In the genomic region with DNA sequence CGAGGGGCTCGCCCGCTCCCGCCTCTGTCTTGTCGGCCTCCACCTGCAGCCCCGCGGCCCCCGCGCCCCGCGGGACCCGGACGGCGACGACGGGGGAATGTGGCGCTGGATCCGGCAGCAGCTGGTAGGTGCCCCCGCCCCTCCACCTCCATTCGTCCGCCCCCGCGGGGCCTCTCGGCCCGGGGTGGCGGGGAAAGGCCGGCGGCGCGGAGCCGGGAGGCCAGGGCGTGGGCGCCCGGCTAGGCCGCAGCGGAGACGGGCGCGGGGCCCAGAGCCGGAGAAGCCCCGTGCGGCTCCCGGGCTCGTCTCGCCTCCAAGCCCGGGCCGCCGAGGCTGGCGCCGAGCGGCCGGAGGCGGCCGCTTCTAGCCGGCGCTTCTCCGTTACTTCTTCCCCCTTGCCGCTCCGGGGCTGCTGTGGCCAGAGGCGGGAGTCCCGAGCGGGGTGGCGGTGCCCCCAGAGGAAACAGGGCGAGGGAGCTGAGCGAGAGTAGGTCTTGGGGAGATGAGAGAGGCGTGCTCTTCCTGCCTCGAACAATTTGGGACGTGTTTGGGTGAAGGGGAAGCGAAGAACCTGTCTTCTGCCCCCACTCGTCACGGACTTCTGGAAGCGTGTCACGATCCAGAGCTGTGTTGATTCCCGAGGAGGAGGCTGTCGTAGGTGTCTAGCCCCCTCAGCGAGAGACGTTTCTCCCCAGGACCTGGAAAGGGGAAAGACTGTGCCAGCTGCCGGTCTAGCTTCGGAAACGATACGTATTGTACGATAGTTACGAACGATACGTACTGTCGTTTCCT, we compare ENCODE assay signal across 8 cellular contexts. TPM values are rescaled to one million over a fixed set of nuclear protein-coding genes. Genes with fewer than 3 reads are reported as not detected.
A peak's percentile ranks its signal among the peaks of the same experiment; 100 is the strongest.
DNase-seq lines count a peak whose midpoint lies in the region; ATAC-seq, FAIRE-seq and TF ChIP-seq lines count a peak whose summit lies in the region.

No MANE protein-coding gene starts in this region.

- DNase-seq in GM19238 (ENCODE audit: insufficient read length, low spot score): peak; percentile 25
- peak; percentile 14 for DNase-seq in RCC 7860 (ENCODE audit: low spot score)
- peak; percentile 85 for DNase-seq in activated effector memory CD4-positive, alpha-beta T cell treated with anti-CD3 and anti-CD28 coated beads, Interleukin-2, amount 50 U/mL, for 16 hours
- peak; percentile 33 to 34 for DNase-seq in frontal cortex (ENCODE audit: low spot score in 2 of 2)
- peak in 49 of 56 donors; percentile 3 to 70 (median 38) for DNase-seq in nucleus accumbens (lab: John Stamatoyannopoulos, UW)
- DNase-seq in thyroid gland: peak; percentile 41 to 60

- TF ChIP-seq POLR2A in thyroid gland (IDR thresholded peaks at IDR 0.05): peak; percentile 36 to 72

- peak overlapping the region; percentile 90 to 99 (median 94) for H3K9ac ChIP-seq in BLaER1 treated with 17β-estradiol and CSF1 and Interleukin-3, amounts not matched to agents 10 nM and 100 nM

- FAIRE-seq in RCC 7860 (lab: Jason Lieb, UNC): no peak
- FAIRE-seq in frontal cortex (lab: Jason Lieb, UNC): no peak

- 0 to 1% methylated on average over 24 to 30 of the region's 86 CpGs for WGBS in thyroid gland, 2 donors

- peak overlapping the region; percentile 90 to 97 (median 96) for H3K4me3 ChIP-seq in BLaER1 treated with 17β-estradiol and CSF1 and Interleukin-3, amounts not matched to agents 10 nM and 100 nM
- peak overlapping the region; percentile 52 to 89 (median 77) for H3K4me3 ChIP-seq in thyroid gland (replicated peaks in 1 of 3)

- TF ChIP-seq CTCF in thyroid gland (IDR thresholded peaks at IDR 0.05): no peak

- H3K4me1 ChIP-seq in BLaER1 treated with 17β-estradiol and CSF1 and Interleukin-3, amounts not matched to agents 10 nM and 100 nM: peaks cover 29 to 41% (median 33%) of the 10 kb centered on the region in 10 experiments
- peaks cover 7 to 12% of the 10 kb centered on the region in 2 donors for H3K4me1 ChIP-seq in thyroid gland

- no peaks in the 10 kb centered on the region for H3K9me3 ChIP-seq in BLaER1 treated with 17β-estradiol and CSF1 and Interleukin-3, amounts not matched to agents 10 nM and 100 nM (replicated peaks in 1 of 11)
- H3K9me3 ChIP-seq in thyroid gland: no peaks in the 10 kb centered on the region

- intact Hi-C loops in thyroid gland (cut with DNase I): no loop called here

- peak; percentile 32 for ATAC-seq in HG03342 (IDR thresholded peaks at IDR 0.05; ENCODE audit: unreplicated experiment)

- H4K20me1 ChIP-seq in BLaER1 treated with 17β-estradiol and CSF1 and Interleukin-3, amounts not matched to agents 10 nM and 100 nM: peaks cover 0 to 46% (median 24%) of the 10 kb centered on the region in 11 experiments; a peak in 15 of 22 replicates

- peak overlapping the region; percentile 74 to 98 (median 92) for H3K4me2 ChIP-seq in BLaER1 treated with 17β-estradiol and CSF1 and Interleukin-3, amounts not matched to agents 10 nM and 100 nM

- H3K36me3 ChIP-seq in BLaER1 treated with 17β-estradiol and CSF1 and Interleukin-3, amounts not matched to agents 10 nM and 100 nM: peaks cover 0 to 7% (median 0%) of the 10 kb centered on the region in 11 experiments; a peak in 4 of 22 replicates
- no peaks in the 10 kb centered on the region for H3K36me3 ChIP-seq in thyroid gland

- H3K27ac ChIP-seq in BLaER1 treated with 17β-estradiol and CSF1 and Interleukin-3, amounts not matched to agents 10 nM and 100 nM: peak overlapping the region; percentile 88 to 99 (median 94)
- H3K27ac ChIP-seq in thyroid gland: peak overlapping the region; percentile 84 to 88 (median 86)

- H3K27me3 ChIP-seq in BLaER1 treated with 17β-estradiol and CSF1 and Interleukin-3, amounts not matched to agents 10 nM and 100 nM: no peaks in the 10 kb centered on the region
- H3K27me3 ChIP-seq in thyroid gland: no peaks in the 10 kb centered on the region

RNA-seq across cellular contexts. Expression of a gene that starts 0.6 kb away (rescaled TPM):
- total RNA-seq in frontal cortex: 94.6 TPM
- total RNA-seq in thyroid gland: 10 to 100 TPM; 53.1 to 69.9 (median 61.1) TPM

Comparison
In these comparisons a context has a peak if more than half of its experiments do, and no peak if none do; other contexts are left out.
1. Peak in every context shown above with its lines: DNase-seq, ATAC-seq, H3K4me3 ChIP-seq and H3K27ac ChIP-seq.
2. DNase-seq: peak in every context shown above with its lines; median percentile 85 in activated effector memory CD4-positive, alpha-beta T cell treated with anti-CD3 and anti-CD28 coated beads, Interleukin-2, amount 50 U/mL, for 16 hours; 50 in thyroid gland; 38 in nucleus accumbens; 34 in frontal cortex; 25 in GM19238; 14 in RCC 7860.